1 cellular context compared by ENCODE assay signal in the genomic region with DNA sequence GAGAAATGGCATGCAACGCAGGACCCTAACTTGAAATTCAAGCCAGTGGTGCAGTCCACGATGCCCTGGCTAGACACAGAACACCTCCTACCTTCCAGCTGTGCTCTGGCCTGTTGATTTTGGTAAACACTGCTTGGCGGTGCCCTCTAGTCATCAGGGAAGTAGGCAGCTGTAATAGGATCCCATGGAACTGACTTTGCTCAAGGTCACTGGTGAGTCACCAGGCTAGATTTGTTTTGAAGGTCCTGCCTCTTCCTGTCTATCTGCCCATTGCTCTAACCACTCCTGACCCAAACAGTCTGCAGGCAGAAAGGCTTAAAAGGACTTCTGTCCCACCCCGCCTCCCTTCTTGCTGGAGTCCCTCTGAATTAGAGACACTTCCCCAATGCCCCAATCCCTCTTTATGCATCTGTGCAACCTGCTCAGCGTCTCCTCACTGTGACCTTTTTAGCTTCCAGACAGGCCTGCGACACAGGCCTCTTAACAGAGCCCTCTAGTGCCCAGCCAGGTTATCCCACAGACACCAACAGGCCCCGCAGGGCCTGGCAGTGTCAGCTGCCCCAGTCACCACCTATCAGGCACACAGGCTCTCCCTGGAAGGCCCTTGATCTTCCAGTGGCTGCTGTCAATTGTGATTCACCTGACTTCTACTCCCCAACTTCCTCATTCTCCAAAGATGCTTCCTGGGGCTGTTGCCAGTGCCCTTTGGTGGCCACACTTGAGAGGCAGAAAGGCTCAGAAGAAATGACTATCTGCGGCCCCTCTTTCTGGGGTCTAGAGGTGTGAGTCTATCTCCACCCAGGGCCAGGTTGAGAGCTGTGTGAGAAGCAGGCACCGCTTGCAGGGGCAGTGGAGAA.
A peak's percentile ranks its signal among the peaks of the same experiment; 100 is the strongest.
TF ChIP-seq lines count a peak whose summit lies in the region.

No MANE protein-coding gene starts in this region.

TF ChIP-seq in HepG2, 621 proteins besides CTCF, POLR2A, EP300 and RAD21 (continued from another document and continues in another):
- TF ChIP-seq, protein P1, sequence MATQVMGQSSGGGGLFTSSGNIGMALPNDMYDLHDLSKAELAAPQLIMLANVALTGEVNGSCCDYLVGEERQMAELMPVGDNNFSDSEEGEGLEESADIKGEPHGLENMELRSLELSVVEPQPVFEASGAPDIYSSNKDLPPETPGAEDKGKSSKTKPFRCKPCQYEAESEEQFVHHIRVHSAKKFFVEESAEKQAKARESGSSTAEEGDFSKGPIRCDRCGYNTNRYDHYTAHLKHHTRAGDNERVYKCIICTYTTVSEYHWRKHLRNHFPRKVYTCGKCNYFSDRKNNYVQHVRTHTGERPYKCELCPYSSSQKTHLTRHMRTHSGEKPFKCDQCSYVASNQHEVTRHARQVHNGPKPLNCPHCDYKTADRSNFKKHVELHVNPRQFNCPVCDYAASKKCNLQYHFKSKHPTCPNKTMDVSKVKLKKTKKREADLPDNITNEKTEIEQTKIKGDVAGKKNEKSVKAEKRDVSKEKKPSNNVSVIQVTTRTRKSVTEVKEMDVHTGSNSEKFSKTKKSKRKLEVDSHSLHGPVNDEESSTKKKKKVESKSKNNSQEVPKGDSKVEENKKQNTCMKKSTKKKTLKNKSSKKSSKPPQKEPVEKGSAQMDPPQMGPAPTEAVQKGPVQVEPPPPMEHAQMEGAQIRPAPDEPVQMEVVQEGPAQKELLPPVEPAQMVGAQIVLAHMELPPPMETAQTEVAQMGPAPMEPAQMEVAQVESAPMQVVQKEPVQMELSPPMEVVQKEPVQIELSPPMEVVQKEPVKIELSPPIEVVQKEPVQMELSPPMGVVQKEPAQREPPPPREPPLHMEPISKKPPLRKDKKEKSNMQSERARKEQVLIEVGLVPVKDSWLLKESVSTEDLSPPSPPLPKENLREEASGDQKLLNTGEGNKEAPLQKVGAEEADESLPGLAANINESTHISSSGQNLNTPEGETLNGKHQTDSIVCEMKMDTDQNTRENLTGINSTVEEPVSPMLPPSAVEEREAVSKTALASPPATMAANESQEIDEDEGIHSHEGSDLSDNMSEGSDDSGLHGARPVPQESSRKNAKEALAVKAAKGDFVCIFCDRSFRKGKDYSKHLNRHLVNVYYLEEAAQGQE (IDR thresholded peaks at IDR 0.05; ENCODE audit: borderline replicate concordance in 1 of 2, low read depth in 1 of 2, low read length in 2 of 2), result peak in 1 of 2 experiments; percentile 28; a peak in 2 of 4 replicates
- TF ChIP-seq ZNF431 (CRISPR knock-in tag; IDR thresholded peaks at IDR 0.05; ENCODE audit: borderline replicate concordance, low read depth), result peak; percentile 93; the same call in 1 of the 2 replicates
- TF ChIP-seq ZMYM2 (CRISPR knock-in tag; IDR thresholded peaks at IDR 0.05), result no peak
- TF ChIP-seq ZNF446 (CRISPR knock-in tag; IDR thresholded peaks at IDR 0.05), result no peak
- TF ChIP-seq ZNF430 (CRISPR knock-in tag; IDR thresholded peaks at IDR 0.05), result peak; percentile 20; the same call in 1 of the 2 replicates
- TF ChIP-seq, protein P2, sequence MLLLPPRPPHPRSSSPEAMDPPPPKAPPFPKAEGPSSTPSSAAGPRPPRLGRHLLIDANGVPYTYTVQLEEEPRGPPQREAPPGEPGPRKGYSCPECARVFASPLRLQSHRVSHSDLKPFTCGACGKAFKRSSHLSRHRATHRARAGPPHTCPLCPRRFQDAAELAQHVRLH (CRISPR knock-in tag; IDR thresholded peaks at IDR 0.05; ENCODE audit: borderline replicate concordance, low read depth), result peak; percentile 87; the same call in 1 of the 2 replicates
- TF ChIP-seq, protein P3, sequence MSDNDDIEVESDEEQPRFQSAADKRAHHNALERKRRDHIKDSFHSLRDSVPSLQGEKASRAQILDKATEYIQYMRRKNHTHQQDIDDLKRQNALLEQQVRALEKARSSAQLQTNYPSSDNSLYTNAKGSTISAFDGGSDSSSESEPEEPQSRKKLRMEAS (IDR thresholded peaks at IDR 0.05), result peak; percentile 83
- peak; percentile 12; the same call in 1 of the 2 replicates for TF ChIP-seq STAG1 (CRISPR knock-in tag; IDR thresholded peaks at IDR 0.05)
- peak; percentile 84 for TF ChIP-seq IRF2 (CRISPR knock-in tag; IDR thresholded peaks at IDR 0.05)
- TF ChIP-seq MAFG (CRISPR knock-in tag; IDR thresholded peaks at IDR 0.05), result no peak
- TF ChIP-seq, protein P4, sequence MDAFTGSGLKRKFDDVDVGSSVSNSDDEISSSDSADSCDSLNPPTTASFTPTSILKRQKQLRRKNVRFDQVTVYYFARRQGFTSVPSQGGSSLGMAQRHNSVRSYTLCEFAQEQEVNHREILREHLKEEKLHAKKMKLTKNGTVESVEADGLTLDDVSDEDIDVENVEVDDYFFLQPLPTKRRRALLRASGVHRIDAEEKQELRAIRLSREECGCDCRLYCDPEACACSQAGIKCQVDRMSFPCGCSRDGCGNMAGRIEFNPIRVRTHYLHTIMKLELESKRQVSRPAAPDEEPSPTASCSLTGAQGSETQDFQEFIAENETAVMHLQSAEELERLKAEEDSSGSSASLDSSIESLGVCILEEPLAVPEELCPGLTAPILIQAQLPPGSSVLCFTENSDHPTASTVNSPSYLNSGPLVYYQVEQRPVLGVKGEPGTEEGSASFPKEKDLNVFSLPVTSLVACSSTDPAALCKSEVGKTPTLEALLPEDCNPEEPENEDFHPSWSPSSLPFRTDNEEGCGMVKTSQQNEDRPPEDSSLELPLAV (CRISPR knock-in tag; conservative IDR thresholded peaks at IDR 0.05; ENCODE audit: low read depth), result no peak
- TF ChIP-seq, protein P5, sequence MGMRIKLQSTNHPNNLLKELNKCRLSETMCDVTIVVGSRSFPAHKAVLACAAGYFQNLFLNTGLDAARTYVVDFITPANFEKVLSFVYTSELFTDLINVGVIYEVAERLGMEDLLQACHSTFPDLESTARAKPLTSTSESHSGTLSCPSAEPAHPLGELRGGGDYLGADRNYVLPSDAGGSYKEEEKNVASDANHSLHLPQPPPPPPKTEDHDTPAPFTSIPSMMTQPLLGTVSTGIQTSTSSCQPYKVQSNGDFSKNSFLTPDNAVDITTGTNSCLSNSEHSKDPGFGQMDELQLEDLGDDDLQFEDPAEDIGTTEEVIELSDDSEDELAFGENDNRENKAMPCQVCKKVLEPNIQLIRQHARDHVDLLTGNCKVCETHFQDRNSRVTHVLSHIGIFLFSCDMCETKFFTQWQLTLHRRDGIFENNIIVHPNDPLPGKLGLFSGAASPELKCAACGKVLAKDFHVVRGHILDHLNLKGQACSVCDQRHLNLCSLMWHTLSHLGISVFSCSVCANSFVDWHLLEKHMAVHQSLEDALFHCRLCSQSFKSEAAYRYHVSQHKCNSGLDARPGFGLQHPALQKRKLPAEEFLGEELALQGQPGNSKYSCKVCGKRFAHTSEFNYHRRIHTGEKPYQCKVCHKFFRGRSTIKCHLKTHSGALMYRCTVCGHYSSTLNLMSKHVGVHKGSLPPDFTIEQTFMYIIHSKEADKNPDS (CRISPR knock-in tag; IDR thresholded peaks at IDR 0.05), result peak; percentile 83
- TF ChIP-seq ZBTB7A (CRISPR knock-in tag; IDR thresholded peaks at IDR 0.05), result no peak
- TF ChIP-seq ISL2 (CRISPR knock-in tag; IDR thresholded peaks at IDR 0.05), result peak; percentile 64; the same call in 1 of the 2 replicates
- TF ChIP-seq, protein P6, sequence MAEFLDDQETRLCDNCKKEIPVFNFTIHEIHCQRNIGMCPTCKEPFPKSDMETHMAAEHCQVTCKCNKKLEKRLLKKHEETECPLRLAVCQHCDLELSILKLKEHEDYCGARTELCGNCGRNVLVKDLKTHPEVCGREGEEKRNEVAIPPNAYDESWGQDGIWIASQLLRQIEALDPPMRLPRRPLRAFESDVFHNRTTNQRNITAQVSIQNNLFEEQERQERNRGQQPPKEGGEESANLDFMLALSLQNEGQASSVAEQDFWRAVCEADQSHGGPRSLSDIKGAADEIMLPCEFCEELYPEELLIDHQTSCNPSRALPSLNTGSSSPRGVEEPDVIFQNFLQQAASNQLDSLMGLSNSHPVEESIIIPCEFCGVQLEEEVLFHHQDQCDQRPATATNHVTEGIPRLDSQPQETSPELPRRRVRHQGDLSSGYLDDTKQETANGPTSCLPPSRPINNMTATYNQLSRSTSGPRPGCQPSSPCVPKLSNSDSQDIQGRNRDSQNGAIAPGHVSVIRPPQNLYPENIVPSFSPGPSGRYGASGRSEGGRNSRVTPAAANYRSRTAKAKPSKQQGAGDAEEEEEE (CRISPR knock-in tag; IDR thresholded peaks at IDR 0.05; ENCODE audit: borderline replicate concordance), result no peak
- TF ChIP-seq, protein P7, sequence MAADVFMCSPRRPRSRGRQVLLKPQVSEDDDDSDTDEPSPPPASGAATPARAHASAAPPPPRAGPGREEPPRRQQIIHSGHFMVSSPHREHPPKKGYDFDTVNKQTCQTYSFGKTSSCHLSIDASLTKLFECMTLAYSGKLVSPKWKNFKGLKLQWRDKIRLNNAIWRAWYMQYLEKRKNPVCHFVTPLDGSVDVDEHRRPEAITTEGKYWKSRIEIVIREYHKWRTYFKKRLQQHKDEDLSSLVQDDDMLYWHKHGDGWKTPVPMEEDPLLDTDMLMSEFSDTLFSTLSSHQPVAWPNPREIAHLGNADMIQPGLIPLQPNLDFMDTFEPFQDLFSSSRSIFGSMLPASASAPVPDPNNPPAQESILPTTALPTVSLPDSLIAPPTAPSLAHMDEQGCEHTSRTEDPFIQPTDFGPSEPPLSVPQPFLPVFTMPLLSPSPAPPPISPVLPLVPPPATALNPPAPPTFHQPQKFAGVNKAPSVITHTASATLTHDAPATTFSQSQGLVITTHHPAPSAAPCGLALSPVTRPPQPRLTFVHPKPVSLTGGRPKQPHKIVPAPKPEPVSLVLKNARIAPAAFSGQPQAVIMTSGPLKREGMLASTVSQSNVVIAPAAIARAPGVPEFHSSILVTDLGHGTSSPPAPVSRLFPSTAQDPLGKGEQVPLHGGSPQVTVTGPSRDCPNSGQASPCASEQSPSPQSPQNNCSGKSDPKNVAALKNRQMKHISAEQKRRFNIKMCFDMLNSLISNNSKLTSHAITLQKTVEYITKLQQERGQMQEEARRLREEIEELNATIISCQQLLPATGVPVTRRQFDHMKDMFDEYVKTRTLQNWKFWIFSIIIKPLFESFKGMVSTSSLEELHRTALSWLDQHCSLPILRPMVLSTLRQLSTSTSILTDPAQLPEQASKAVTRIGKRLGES (CRISPR knock-in tag; IDR thresholded peaks at IDR 0.05; ENCODE audit: borderline replicate concordance), result no peak
- TF ChIP-seq GABPA (IDR thresholded peaks at IDR 0.05; ENCODE audit: low read depth, low read length), result no peak
- peak; percentile 83 for TF ChIP-seq GABPA (CRISPR knock-in tag; IDR thresholded peaks at IDR 0.05; ENCODE audit: low read depth)
- TF ChIP-seq TBX2 (CRISPR knock-in tag; IDR thresholded peaks at IDR 0.05; ENCODE audit: borderline replicate concordance), result peak; percentile 63
- TF ChIP-seq HDAC2 (CRISPR knock-in tag; IDR thresholded peaks at IDR 0.05), result peak; percentile 95
- peak; percentile 75 for TF ChIP-seq NR2F6 (IDR thresholded peaks at IDR 0.05)
- peak; percentile 87 for TF ChIP-seq NR2F6 (CRISPR knock-in tag; IDR thresholded peaks at IDR 0.05)
- TF ChIP-seq FOXO1 (CRISPR knock-in tag; IDR thresholded peaks at IDR 0.05), result peak; percentile 99
- peak; percentile 58; the same call in 1 of the 2 replicates for TF ChIP-seq LCORL (IDR thresholded peaks at IDR 0.05)
- peak; percentile 97 for TF ChIP-seq LCORL (CRISPR knock-in tag; IDR thresholded peaks at IDR 0.05)
- 0 out of 2 replicates have a peak, but pooled peaks have one; percentile 8 for TF ChIP-seq ZSCAN12 (CRISPR knock-in tag; IDR thresholded peaks at IDR 0.05)
- TF ChIP-seq, protein P8, sequence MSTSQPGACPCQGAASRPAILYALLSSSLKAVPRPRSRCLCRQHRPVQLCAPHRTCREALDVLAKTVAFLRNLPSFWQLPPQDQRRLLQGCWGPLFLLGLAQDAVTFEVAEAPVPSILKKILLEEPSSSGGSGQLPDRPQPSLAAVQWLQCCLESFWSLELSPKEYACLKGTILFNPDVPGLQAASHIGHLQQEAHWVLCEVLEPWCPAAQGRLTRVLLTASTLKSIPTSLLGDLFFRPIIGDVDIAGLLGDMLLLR (CRISPR knock-in tag; IDR thresholded peaks at IDR 0.05), result no peak; the same call in 1 of the 2 replicates
- TF ChIP-seq NCOA1 (CRISPR knock-in tag; IDR thresholded peaks at IDR 0.05), result no peak
- no peak for TF ChIP-seq SALL2 (CRISPR knock-in tag; IDR thresholded peaks at IDR 0.05)
- no peak for TF ChIP-seq RNF2 (conservative IDR thresholded peaks at IDR 0.05; ENCODE audit: low read depth)
- peak; percentile 27 to 54; a peak in 1 of 4 replicates for TF ChIP-seq NR2F1 (CRISPR knock-in tag; IDR thresholded peaks at IDR 0.05)
- peak; percentile 15; the same call in 1 of the 2 replicates for TF ChIP-seq ZIK1 (CRISPR knock-in tag; IDR thresholded peaks at IDR 0.05; ENCODE audit: borderline replicate concordance, low read depth)
- TF ChIP-seq SMAD9 (CRISPR knock-in tag; IDR thresholded peaks at IDR 0.05), result no peak
- no peak; the same call in 1 of the 2 replicates for TF ChIP-seq ZNF235 (CRISPR knock-in tag; IDR thresholded peaks at IDR 0.05; ENCODE audit: borderline replicate concordance)
- TF ChIP-seq PTBP1 (IDR thresholded peaks at IDR 0.05; ENCODE audit: low read depth, low read length, poor library complexity, severe bottlenecking), result no peak
- TF ChIP-seq, protein P9, sequence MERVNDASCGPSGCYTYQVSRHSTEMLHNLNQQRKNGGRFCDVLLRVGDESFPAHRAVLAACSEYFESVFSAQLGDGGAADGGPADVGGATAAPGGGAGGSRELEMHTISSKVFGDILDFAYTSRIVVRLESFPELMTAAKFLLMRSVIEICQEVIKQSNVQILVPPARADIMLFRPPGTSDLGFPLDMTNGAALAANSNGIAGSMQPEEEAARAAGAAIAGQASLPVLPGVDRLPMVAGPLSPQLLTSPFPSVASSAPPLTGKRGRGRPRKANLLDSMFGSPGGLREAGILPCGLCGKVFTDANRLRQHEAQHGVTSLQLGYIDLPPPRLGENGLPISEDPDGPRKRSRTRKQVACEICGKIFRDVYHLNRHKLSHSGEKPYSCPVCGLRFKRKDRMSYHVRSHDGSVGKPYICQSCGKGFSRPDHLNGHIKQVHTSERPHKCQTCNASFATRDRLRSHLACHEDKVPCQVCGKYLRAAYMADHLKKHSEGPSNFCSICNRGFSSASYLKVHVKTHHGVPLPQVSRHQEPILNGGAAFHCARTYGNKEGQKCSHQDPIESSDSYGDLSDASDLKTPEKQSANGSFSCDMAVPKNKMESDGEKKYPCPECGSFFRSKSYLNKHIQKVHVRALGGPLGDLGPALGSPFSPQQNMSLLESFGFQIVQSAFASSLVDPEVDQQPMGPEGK (CRISPR knock-in tag; IDR thresholded peaks at IDR 0.05), result peak; percentile 70
- TF ChIP-seq, protein P10, sequence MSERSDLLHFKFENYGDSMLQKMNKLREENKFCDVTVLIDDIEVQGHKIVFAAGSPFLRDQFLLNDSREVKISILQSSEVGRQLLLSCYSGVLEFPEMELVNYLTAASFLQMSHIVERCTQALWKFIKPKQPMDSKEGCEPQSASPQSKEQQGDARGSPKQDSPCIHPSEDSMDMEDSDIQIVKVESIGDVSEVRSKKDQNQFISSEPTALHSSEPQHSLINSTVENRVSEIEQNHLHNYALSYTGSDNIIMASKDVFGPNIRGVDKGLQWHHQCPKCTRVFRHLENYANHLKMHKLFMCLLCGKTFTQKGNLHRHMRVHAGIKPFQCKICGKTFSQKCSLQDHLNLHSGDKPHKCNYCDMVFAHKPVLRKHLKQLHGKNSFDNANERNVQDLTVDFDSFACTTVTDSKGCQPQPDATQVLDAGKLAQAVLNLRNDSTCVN (CRISPR knock-in tag; IDR thresholded peaks at IDR 0.05; ENCODE audit: borderline replicate concordance), result no peak
- TF ChIP-seq, protein P11, sequence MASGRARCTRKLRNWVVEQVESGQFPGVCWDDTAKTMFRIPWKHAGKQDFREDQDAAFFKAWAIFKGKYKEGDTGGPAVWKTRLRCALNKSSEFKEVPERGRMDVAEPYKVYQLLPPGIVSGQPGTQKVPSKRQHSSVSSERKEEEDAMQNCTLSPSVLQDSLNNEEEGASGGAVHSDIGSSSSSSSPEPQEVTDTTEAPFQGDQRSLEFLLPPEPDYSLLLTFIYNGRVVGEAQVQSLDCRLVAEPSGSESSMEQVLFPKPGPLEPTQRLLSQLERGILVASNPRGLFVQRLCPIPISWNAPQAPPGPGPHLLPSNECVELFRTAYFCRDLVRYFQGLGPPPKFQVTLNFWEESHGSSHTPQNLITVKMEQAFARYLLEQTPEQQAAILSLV (CRISPR knock-in tag; IDR thresholded peaks at IDR 0.05; ENCODE audit: borderline replicate concordance), result no peak
